Comparison of ENCODE assay signal across 18 cellular contexts in genomic region chr10:63229192-63229591, GRCh38.
DNase-seq lines count a peak whose midpoint lies in the region; ATAC-seq, FAIRE-seq and TF ChIP-seq lines count a peak whose summit lies in the region.
"Had no signal": no experiment of that assay in that cellular context is flagged by ENCODE, and none has a peak within 500 bp of the region (broad histone marks: within the 10 kb centered on the region; RNA-seq: fewer than 3 reads in every experiment).

No MANE protein-coding gene starts in this region.

- H3K27me3 ChIP-seq in cardiac muscle cell (no peaks in the 10 kb centered on the region), heart left ventricle (no peaks in the 10 kb centered on the region), Karpas-422 (ENCODE audit: low read length) (no peaks in the 10 kb centered on the region), ovary (no peaks in the 10 kb centered on the region)

- H3K27ac ChIP-seq in cardiac muscle cell: peak overlapping the region; percentile 16
- no peak overlapping the region for H3K27ac ChIP-seq in heart left ventricle
- peak overlapping the region; percentile 19; the same call in 1 of the 2 replicates for H3K27ac ChIP-seq in Karpas-422 (ENCODE audit: low read length)
- H3K27ac ChIP-seq in ovary: no peak overlapping the region
- H3K27ac ChIP-seq: RWPE1, SK-N-MC had no signal

- H3K4me2 ChIP-seq in Karpas-422 (ENCODE audit: low read depth, low read length, poor library complexity, severe bottlenecking): no peak overlapping the region

- 55 to 63% (median 58%) methylated on average over 4 of the region's 4 CpGs for WGBS in heart left ventricle, 4 donors
- 37 to 39% (median 37%) methylated on average over 4 of the region's 4 CpGs for WGBS in ovary, 3 donors

- TF ChIP-seq EP300 in ovary (IDR thresholded peaks at IDR 0.05): no peak

- DNase-seq in cardiac muscle cell (ENCODE audit: low read depth in 1 of 2, low spot score in 1 of 2) (no peak), heart left ventricle (no peak), Karpas-422 (no peak), ovary (no peak), NCI-H1105 treated with DMSO at 0.1 percent for 48 hours (lab: John Stamatoyannopoulos, UW) (no peak)
- DNase-seq: C1 segment of cervical spinal cord; CD8-positive, alpha-beta memory T cell; GDM1; IMR-90; NCI-H1417 treated with DMSO at 0.1 percent for 48 hours; NCI-H187 treated with DMSO at 0.1 percent for 48 hours; NCI-H2107; NCI-H69; SHP77 treated with DMSO at 0.1 percent for 48 hours had no signal

- H3K4me3 ChIP-seq in cardiac muscle cell: no peak overlapping the region
- H3K4me3 ChIP-seq in heart left ventricle: no peak overlapping the region
- no peak overlapping the region for H3K4me3 ChIP-seq in Karpas-422 (ENCODE audit: low read length)
- no peak overlapping the region for H3K4me3 ChIP-seq in ovary
- H3K4me3 ChIP-seq: SK-N-MC had no signal

- no peak overlapping the region for H3K9ac ChIP-seq in Karpas-422 (ENCODE audit: low read length)

- TF ChIP-seq POLR2A in heart left ventricle (IDR thresholded peaks at IDR 0.05): no peak
- no peak for TF ChIP-seq POLR2A in ovary (IDR thresholded peaks at IDR 0.05)

- H3K79me2 ChIP-seq in Karpas-422 (ENCODE audit: low read length): peaks cover 98% of the 10 kb centered on the region

- TF ChIP-seq CTCF in cardiac muscle cell (IDR thresholded peaks at IDR 0.05; ENCODE audit: low read depth, low read length): no peak
- TF ChIP-seq CTCF in heart left ventricle (IDR thresholded peaks at IDR 0.05): no peak
- TF ChIP-seq CTCF in ovary (IDR thresholded peaks at IDR 0.05): no peak

- H3K4me1 ChIP-seq in cardiac muscle cell (ENCODE audit: low read depth): no peaks in the 10 kb centered on the region
- peaks cover 0 to 66% (median 15%) of the 10 kb centered on the region in 12 donors for H3K4me1 ChIP-seq in heart left ventricle
- H3K4me1 ChIP-seq in Karpas-422 (ENCODE audit: low read length): peaks cover 62% of the 10 kb centered on the region
- H3K4me1 ChIP-seq in ovary (ENCODE audit: insufficient read depth): no peaks in the 10 kb centered on the region

- ATAC-seq in heart left ventricle (no peak), GM21529 (IDR thresholded peaks at IDR 0.05; ENCODE audit: unreplicated experiment) (no peak)

- no peaks in the 10 kb centered on the region for H4K20me1 ChIP-seq in Karpas-422 (ENCODE audit: insufficient read depth, low read depth, low read length)

- H3K9me3 ChIP-seq in cardiac muscle cell (ENCODE audit: low read depth): no peaks in the 10 kb centered on the region
- H3K9me3 ChIP-seq in heart left ventricle: no peaks in the 10 kb centered on the region
- H3K9me3 ChIP-seq in Karpas-422 (ENCODE audit: low read length): no peaks in the 10 kb centered on the region
- H3K9me3 ChIP-seq in ovary: no peaks in the 10 kb centered on the region

- H3K36me3 ChIP-seq in cardiac muscle cell (no peaks in the 10 kb centered on the region), heart left ventricle (no peaks in the 10 kb centered on the region), Karpas-422 (ENCODE audit: insufficient read depth, low read length) (no peaks in the 10 kb centered on the region), ovary (no peaks in the 10 kb centered on the region)

- peak; percentile 24 for FAIRE-seq in islet of Langerhans (lab: Jason Lieb, UNC)

- intact Hi-C loops in heart left ventricle (cut with DNase I): no loop called here
- intact Hi-C loops in ovary (cut with DNase I): no loop called here

- H2AFZ ChIP-seq in Karpas-422 (ENCODE audit: low read length): no peak overlapping the region

- no peaks in the 10 kb centered on the region for H3K9me2 ChIP-seq in Karpas-422 (replicated peaks; ENCODE audit: insufficient read depth, low read length)

Comparison
In these comparisons a context has a peak if more than half of its experiments do, and no peak if none do; other contexts are left out.
1. H3K27ac ChIP-seq: peak in cardiac muscle cell (single experiment) and Karpas-422 (single experiment); none in heart left ventricle (0 of 12) and ovary (0 of 2).